Comparison of ENCODE assay signal across 21 cellular contexts in the genomic region with DNA sequence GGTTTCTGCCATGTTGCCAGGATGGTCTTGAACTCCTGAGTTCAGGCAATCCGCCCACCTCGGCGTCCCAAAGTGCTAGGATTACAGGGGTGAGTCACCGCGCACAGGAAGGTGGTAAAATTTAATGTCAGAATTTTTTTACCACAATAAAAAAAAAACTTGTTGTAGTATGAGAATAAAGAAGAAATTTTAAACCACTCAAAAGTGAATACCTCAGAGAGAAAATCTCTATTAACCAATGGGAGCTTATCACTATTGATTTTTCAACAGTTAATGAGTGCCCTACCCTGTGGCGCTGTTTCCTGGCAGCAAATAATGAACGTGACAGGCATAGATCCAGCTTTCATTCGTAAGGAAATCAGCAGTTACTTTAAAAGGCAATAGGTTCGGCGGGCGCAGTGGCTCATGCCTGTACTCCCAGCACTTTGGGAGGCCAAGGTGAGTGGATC. TPM values are rescaled to one million over a fixed set of nuclear protein-coding genes. Genes with fewer than 3 reads are reported as not detected.
DNase-seq lines count a peak whose midpoint lies in the region; ATAC-seq, FAIRE-seq and TF ChIP-seq lines count a peak whose summit lies in the region.
"Had no signal": no experiment of that assay in that cellular context is flagged by ENCODE, and none has a peak within 500 bp of the region (broad histone marks: within the 10 kb centered on the region; RNA-seq: fewer than 3 reads in every experiment).

No MANE protein-coding gene starts in this region.

- H4K20me1 ChIP-seq in GM23338 (replicated peaks; ENCODE audit: insufficient read depth): no peaks in the 10 kb centered on the region
- H4K20me1 ChIP-seq in MM.1S (ENCODE audit: insufficient read depth, low read length): no peaks in the 10 kb centered on the region

- H3K36me3 ChIP-seq in GM23338 (ENCODE audit: insufficient read depth) (no peaks in the 10 kb centered on the region), HUES64 (ENCODE audit: insufficient read depth, low read length) (no peaks in the 10 kb centered on the region), iPS-20b (ENCODE audit: insufficient read depth, low read depth, low read length) (no peaks in the 10 kb centered on the region), pancreas (no peaks in the 10 kb centered on the region), MM.1S (replicated peaks; ENCODE audit: insufficient read depth, low read length) (no peaks in the 10 kb centered on the region)
- H3K36me3 ChIP-seq: SJCRH30 had no signal

- DNase-seq in GM23338 (ENCODE audit: low spot score) (no peak), pancreas (peak; percentile 66 to 81 (median 76)), NCI-H1048 (lab: John Stamatoyannopoulos, UW) (no peak), dorsolateral prefrontal cortex (no peak), MM.1S (no peak)
- DNase-seq: ACHN, COR-L47, DMS153, EL, GM23248, NCI-H1092, NCI-H146, NCI-H2081, NCI-H510A treated with DMSO at 0.1 percent for 48 hours, NCI-H82, PC-3, SJCRH30 had no signal

- H3K27ac Mint-ChIP-seq in GM23338: peak overlapping the region; percentile 72; the same call in 1 of the 2 replicates

- H3K4me2 ChIP-seq in GM23338 (no peak overlapping the region), MM.1S (ENCODE audit: low read depth, low read length) (no peak overlapping the region)

- FAIRE-seq in pancreas (lab: Jason Lieb, UNC): no peak

- intact Hi-C loops in pancreas (cut with DNase I): no loop called here
- intact Hi-C loops in dorsolateral prefrontal cortex (cut with DNase I): no loop called here

- H3F3A ChIP-seq in GM23338 (replicated peaks; ENCODE audit: low read depth): no peaks in the 10 kb centered on the region
- no peaks in the 10 kb centered on the region for H3F3A ChIP-seq in MM.1S (ENCODE audit: insufficient read depth, low read length)

- no peaks in the 10 kb centered on the region; the same call in 1 of the 2 replicates for H3K9me2 ChIP-seq in GM23338 (ENCODE audit: insufficient read depth)
- H3K9me2 ChIP-seq in MM.1S (replicated peaks; ENCODE audit: insufficient read depth, low read length): no peaks in the 10 kb centered on the region

- 85% methylated on average over 9 of the region's 11 CpGs for WGBS in HUES64
- 30 to 34% methylated on average over 11 of the region's 11 CpGs for WGBS in pancreas, 2 donors

- H3K27ac ChIP-seq in GM23338 (ENCODE audit: low read depth) (peak overlapping the region; percentile 64), HUES64 (ENCODE audit: low read depth, low read length) (peak overlapping the region; percentile 91), iPS-20b (ENCODE audit: low read length) (peak overlapping the region; percentile 62), pancreas (peak overlapping the region; percentile 20 to 75 (median 57)), dorsolateral prefrontal cortex (no peak overlapping the region), MM.1S (ENCODE audit: low read length) (no peak overlapping the region)
- H3K27ac ChIP-seq: GM23248, RWPE1, SJCRH30 had no signal

- H3K4me1 Mint-ChIP-seq in GM23338: peaks cover 49% of the 10 kb centered on the region

- TF ChIP-seq CTCF in GM23338 (conservative IDR thresholded peaks at IDR 0.05; ENCODE audit: low read depth in 2 of 2) (no peak), pancreas (IDR thresholded peaks at IDR 0.05) (no peak), dorsolateral prefrontal cortex (IDR thresholded peaks at IDR 0.05 in 54 of 56, conservative IDR thresholded peaks at IDR 0.05 in 2 of 56; ENCODE audit: low read depth in 1 of 56, partially characterized antibody in 56 of 56) (no peak), MM.1S (IDR thresholded peaks at IDR 0.05; ENCODE audit: low read length) (no peak)

- peaks cover 1% of the 10 kb centered on the region for H3K27me3 Mint-ChIP-seq in GM23338 (ENCODE audit: insufficient read depth, low read depth, poor library complexity)

- no peak overlapping the region for H3K4me3 ChIP-seq in GM23338
- H3K4me3 ChIP-seq in HUES64 (ENCODE audit: low read length): no peak overlapping the region
- H3K4me3 ChIP-seq in iPS-20b (ENCODE audit: low read length): no peak overlapping the region
- no peak overlapping the region for H3K4me3 ChIP-seq in pancreas
- H3K4me3 ChIP-seq in dorsolateral prefrontal cortex: no peak overlapping the region
- no peak overlapping the region for H3K4me3 ChIP-seq in MM.1S (ENCODE audit: low read length)
- H3K4me3 ChIP-seq: GM23248, SJCRH30 had no signal

- no peak overlapping the region for H3K4me3 Mint-ChIP-seq in GM23338

- H3K9ac ChIP-seq in HUES64 (ENCODE audit: low read depth, low read length) (no peak overlapping the region), iPS-20b (ENCODE audit: low read depth, low read length) (no peak overlapping the region; the same call in 1 of the 2 replicates), MM.1S (ENCODE audit: low read length) (no peak overlapping the region)
- H3K9ac ChIP-seq: GM23248 had no signal

- H3K9me3 Mint-ChIP-seq in GM23338: peaks cover 11% of the 10 kb centered on the region; the same call in 2 of the 3 replicates

- H3K27me3 ChIP-seq in GM23338 (ENCODE audit: insufficient read depth) (no peaks in the 10 kb centered on the region), HUES64 (ENCODE audit: insufficient read depth, low read length) (no peaks in the 10 kb centered on the region), iPS-20b (ENCODE audit: insufficient read depth, low read length) (no peaks in the 10 kb centered on the region), pancreas (no peaks in the 10 kb centered on the region), dorsolateral prefrontal cortex (no peaks in the 10 kb centered on the region), MM.1S (replicated peaks; ENCODE audit: insufficient read depth, low read length) (no peaks in the 10 kb centered on the region)
- H3K27me3 ChIP-seq: SJCRH30 had no signal

- H3K4me1 ChIP-seq in GM23338 (ENCODE audit: insufficient read depth): peaks cover 31% of the 10 kb centered on the region
- peaks cover 39% of the 10 kb centered on the region for H3K4me1 ChIP-seq in HUES64 (ENCODE audit: insufficient read depth, low read length)
- peaks cover 32% of the 10 kb centered on the region; the same call in 1 of the 2 replicates for H3K4me1 ChIP-seq in iPS-20b (ENCODE audit: insufficient read depth, low read length)
- H3K4me1 ChIP-seq in pancreas: peaks cover 20 to 39% (median 29%) of the 10 kb centered on the region in 3 donors
- peaks cover 11% of the 10 kb centered on the region; the same call in 1 of the 2 replicates for H3K4me1 ChIP-seq in MM.1S (ENCODE audit: low read length)
- H3K4me1 ChIP-seq: SJCRH30 had no signal

- H2AFZ ChIP-seq in GM23338 (no peak overlapping the region), MM.1S (ENCODE audit: low read length) (no peak overlapping the region)
- H2AFZ ChIP-seq: GM23248 had no signal

- H3K36me3 Mint-ChIP-seq in GM23338 (ENCODE audit: low read depth): peaks cover 9% of the 10 kb centered on the region

- H3K9me3 ChIP-seq in HUES64 (ENCODE audit: insufficient read depth, low read depth, low read length): no peaks in the 10 kb centered on the region
- H3K9me3 ChIP-seq in iPS-20b (ENCODE audit: insufficient read depth, low read depth, low read length): peaks cover 6% of the 10 kb centered on the region; the same call in 1 of the 2 replicates
- H3K9me3 ChIP-seq in pancreas: no peaks in the 10 kb centered on the region
- H3K9me3 ChIP-seq in MM.1S (replicated peaks; ENCODE audit: insufficient read depth, low read length): no peaks in the 10 kb centered on the region
- H3K9me3 ChIP-seq: SJCRH30 had no signal

- no peak for ATAC-seq in GM23338
- peak; percentile 63 to 80 (median 71) for ATAC-seq in pancreas
- no peak for ATAC-seq in HG02970 (IDR thresholded peaks at IDR 0.05; ENCODE audit: low FRiP score, unreplicated experiment)
- ATAC-seq: PC-3 had no signal

- H3K79me2 ChIP-seq in GM23338 (replicated peaks; ENCODE audit: insufficient read depth) (no peaks in the 10 kb centered on the region), MM.1S (ENCODE audit: low read length) (no peaks in the 10 kb centered on the region)

TF ChIP-seq in GM23338, 12 proteins besides CTCF, POLR2A, EP300 and RAD21 (continues in another document):
- TF ChIP-seq JUNB (IDR thresholded peaks at IDR 0.05; ENCODE audit: unreplicated experiment) (no peak), ETS1 (IDR thresholded peaks at IDR 0.05) (no peak), EZH2phosphoT487 (IDR thresholded peaks at IDR 0.05; ENCODE audit: unreplicated experiment) (no peak), STAT1 (IDR thresholded peaks at IDR 0.05; ENCODE audit: unreplicated experiment) (no peak)

RNA-seq across cellular contexts. Expression of gene SLC25A4, which starts 32.7 kb away (rescaled TPM):
- total RNA-seq in GM23338 (2014; rRNA removed; shearing (Covaris generic)): 43.3 and 43.6 TPM in 2 replicates
- polyA plus RNA-seq in GM23338 (2016; fragmentation: Nextera tagmentation; extraction: Ambion mirVana): 62.8 and 66.5 TPM in 2 replicates
- 29.7 TPM for polyA plus RNA-seq in HUES64 (2013, experiment 1 of 2)
- 32.4 TPM for polyA plus RNA-seq in HUES64 (2013, experiment 2 of 2)
- 10 to 100 TPM; 12.6 to 16.7 (median 13.5) TPM for total RNA-seq in pancreas
- polyA plus RNA-seq in pancreas: 10 to 100 TPM; 12.4 to 26.5 TPM
- 100 to 1,000 TPM in 100 of 120 experiments, 10 to 100 TPM in 20; 57.5 to 171 (median 125) TPM for total RNA-seq in dorsolateral prefrontal cortex

Comparison
In these comparisons a context has a peak if more than half of its experiments do, and no peak if none do; other contexts are left out.
1. ATAC-seq: peak in pancreas (4 of 4); none in GM23338 (single experiment) and HG02970 (single experiment).
2. DNase-seq: peak in pancreas (6 of 6); none in GM23338 (single experiment), NCI-H1048 (single experiment), dorsolateral prefrontal cortex (0 of 10) and MM.1S (single experiment).
3. H3K27ac ChIP-seq: peak in GM23338 (single experiment), HUES64 (single experiment), iPS-20b (single experiment) and pancreas (4 of 4); none in dorsolateral prefrontal cortex (0 of 59) and MM.1S (single experiment).